16 cellular contexts compared by ENCODE assay signal in genomic region chr14:92443741-92444140, GRCh38.
DNase-seq lines count a peak whose midpoint lies in the region; TF ChIP-seq lines count a peak whose summit lies in the region.
"Had no signal": no experiment of that assay in that cellular context is flagged by ENCODE, and none has a peak within 500 bp of the region (broad histone marks: within the 10 kb centered on the region; RNA-seq: fewer than 3 reads in every experiment).

No MANE protein-coding gene starts in this region.

- H4K91ac ChIP-seq in neuronal stem cell (ENCODE audit: low read depth, low read length, poor library complexity): no peak overlapping the region

- peak overlapping the region; percentile 45 for H3K18ac ChIP-seq in neuronal stem cell (ENCODE audit: low read length)

- no CpG with 5 or more reads among the region's 8 CpGs for WGBS in neuronal stem cell (ENCODE audit: extremely low coverage in 2 of 2, insufficient read length in 2 of 2, insufficient replicate concordance in 1 of 2), 2 donors
- WGBS in tibial nerve, 2 donors: 75 to 78% methylated on average over 8 of the region's 8 CpGs

- H3K23ac ChIP-seq in neuronal stem cell (ENCODE audit: low read depth, low read length, poor library complexity): no peak overlapping the region

- TF ChIP-seq CTCF in GM13977 (IDR thresholded peaks at IDR 0.05; ENCODE audit: extremely low read depth, insufficient read depth, missing control alignments) (no peak), tibial nerve (IDR thresholded peaks at IDR 0.05) (no peak)

- H3K27ac ChIP-seq in neuronal stem cell (replicated peaks; ENCODE audit: low read length) (no peak overlapping the region), tibial nerve (peak overlapping the region; percentile 59 to 88 (median 81))

- H3K4me1 ChIP-seq in neuronal stem cell (ENCODE audit: control insufficient read depth in 2 of 2, insufficient read depth in 1 of 2, low read depth in 1 of 2, low read length in 2 of 2): peaks cover under 1 to 2% of the 10 kb centered on the region in 2 donors
- peaks cover 0 to 17% (median 4%) of the 10 kb centered on the region in 4 donors for H3K4me1 ChIP-seq in tibial nerve
- H3K4me1 ChIP-seq: HAP-1 had no signal

- no peak overlapping the region for H2BK5ac ChIP-seq in neuronal stem cell (ENCODE audit: low read length)

- no peak overlapping the region for H3K4ac ChIP-seq in neuronal stem cell (ENCODE audit: low read length)

- H2BK120ac ChIP-seq in neuronal stem cell (ENCODE audit: low read depth, low read length): no peak overlapping the region

- H4K8ac ChIP-seq in neuronal stem cell (ENCODE audit: low read depth, low read length): no peak overlapping the region

- no peak overlapping the region for H2AFZ ChIP-seq in neuronal stem cell (ENCODE audit: low read length)
- H2AFZ ChIP-seq: GM23338 had no signal

- H3K4me2 ChIP-seq in neuronal stem cell (ENCODE audit: insufficient read depth, low read length, poor library complexity, severe bottlenecking): no peak overlapping the region
- H3K4me2 ChIP-seq: GM23338 had no signal

- H3K36me3 ChIP-seq in neuronal stem cell (replicated peaks in 1 of 2; ENCODE audit: control insufficient read depth in 2 of 2, insufficient read depth in 2 of 2, low read length in 2 of 2) (no peaks in the 10 kb centered on the region), tibial nerve (peaks cover 0 to 6% (median 0%) of the 10 kb centered on the region in 3 donors)
- H3K36me3 ChIP-seq: HAP-1 had no signal

- H3K4me3 ChIP-seq in neuronal stem cell (ENCODE audit: low read length in 2 of 2) (no peak overlapping the region), tibial nerve (peak overlapping the region in 3 of 4 donors; percentile 11 to 38 (median 14))
- H3K4me3 ChIP-seq: GM23338, HAP-1 had no signal

- H2BK12ac ChIP-seq in neuronal stem cell (ENCODE audit: low read length): no peak overlapping the region

- no peaks in the 10 kb centered on the region for H3K9me3 ChIP-seq in neuronal stem cell (replicated peaks in 1 of 2; ENCODE audit: control insufficient read depth in 2 of 2, insufficient read depth in 1 of 2, low read depth in 1 of 2, low read length in 2 of 2)
- peaks cover 0 to 6% (median 0%) of the 10 kb centered on the region in 4 donors for H3K9me3 ChIP-seq in tibial nerve
- H3K9me3 ChIP-seq: HAP-1 had no signal

- H3K27me3 ChIP-seq in neuronal stem cell (ENCODE audit: control insufficient read depth in 3 of 3, insufficient read depth in 3 of 3, low read depth in 1 of 3, low read length in 3 of 3) (no peaks in the 10 kb centered on the region), tibial nerve (no peaks in the 10 kb centered on the region)

- peak; percentile 44 for DNase-seq in GM13977 (ENCODE audit: low spot score)
- DNase-seq in iPS-NIHi7 (ENCODE audit: extremely low spot score): peak; percentile 37
- no peak for DNase-seq in neuronal stem cell (ENCODE audit: low spot score)
- no peak for DNase-seq in tibial nerve (ENCODE audit: low spot score in 2 of 2)
- DNase-seq in cerebellar nuclear complex (lab: John Stamatoyannopoulos, UW): no peak
- DNase-seq in hypothalamus (lab: John Stamatoyannopoulos, UW): no peak
- no peak for DNase-seq in NCI-H524 treated with DMSO at 0.1 percent for 48 hours (lab: John Stamatoyannopoulos, UW)
- DNase-seq: Calu3; CD4-positive, alpha-beta memory T cell; COR-L47; DMS53; DMS79 treated with DMSO at 0.1 percent for 48 hours; GF-D8; HFFc6 had no signal

- TF ChIP-seq EP300 in tibial nerve (IDR thresholded peaks at IDR 0.05): no peak

- H3K9ac ChIP-seq in neuronal stem cell (ENCODE audit: low read depth, low read length, poor library complexity): peak overlapping the region; percentile 13

- no peak overlapping the region for H2BK15ac ChIP-seq in neuronal stem cell (ENCODE audit: low read length)

- no peaks in the 10 kb centered on the region for H3K79me1 ChIP-seq in neuronal stem cell (ENCODE audit: low read depth, low read length)

- no peak overlapping the region for H2AK5ac ChIP-seq in neuronal stem cell (ENCODE audit: low read depth, low read length)

- no peak for TF ChIP-seq POLR2A in tibial nerve (IDR thresholded peaks at IDR 0.05)

- no peak overlapping the region for H3K14ac ChIP-seq in neuronal stem cell (ENCODE audit: low read length)

- in situ Hi-C loops in GM13977 (cut with MboI; ENCODE audit: low pct_unique_long_range_greater_than_20kb, low sequenced_read_pairs, unreplicated experiment): no loop called here

Comparison
In these comparisons a context has a peak if more than half of its experiments do, and no peak if none do; other contexts are left out.
1. DNase-seq: peak in GM13977 (single experiment) and iPS-NIHi7 (single experiment); none in neuronal stem cell (single experiment), tibial nerve (0 of 2), cerebellar nuclear complex (0 of 2), hypothalamus (0 of 51) and NCI-H524 treated with DMSO at 0.1 percent for 48 hours (single experiment).
2. H3K4me3 ChIP-seq: peak in tibial nerve (3 of 4); none in neuronal stem cell (0 of 2).